ENCODE assay signal across 13 cellular contexts in genomic region chr14:77203611-77204456, GRCh38. TPM values are rescaled to one million over a fixed set of nuclear protein-coding genes. Genes with fewer than 3 reads are reported as not detected.
A peak's percentile ranks its signal among the peaks of the same experiment; 100 is the strongest.
DNase-seq lines count a peak whose midpoint lies in the region; ATAC-seq and TF ChIP-seq lines count a peak whose summit lies in the region.
"Had no signal": no experiment of that assay in that cellular context is flagged by ENCODE, and none has a peak within 500 bp of the region (broad histone marks: within the 10 kb centered on the region; RNA-seq: fewer than 3 reads in every experiment).

No MANE protein-coding gene starts in this region.

- CTCF ChIA-PET in Panc1 (lab: Charles Lee), result no interaction called here

- in situ Hi-C loops in Panc1 (cut with HindIII; ENCODE audit: low pct_unique_long_range_greater_than_20kb, low sequenced_read_pairs), result no loop called here

- no peak overlapping the region for H3K4me3 ChIP-seq in Panc1 (ENCODE audit: low read depth in 2 of 2, low read length in 2 of 2)
- H3K4me3 ChIP-seq: SJSA1, spleen, uterus had no signal

- intact Hi-C loops in Panc1 (cut with micrococcal nuclease; ENCODE audit: unreplicated experiment), result no loop called here

- POLR2A ChIA-PET in Panc1 (lab: Charles Lee), result no interaction called here

- peak; percentile 70 for DNase-seq in NCI-H146 (lab: John Stamatoyannopoulos, UW)
- DNase-seq in Panc1 (ENCODE audit: low read depth, low spot score), result no peak
- peak; percentile 23 for DNase-seq in iris pigment epithelial cell (ENCODE audit: low read depth)
- DNase-seq in activated T-cell treated with anti-CD3 and anti-CD28 coated beads, Interleukin-2, amount 50 U/mL, for 48 hours, result no peak
- no peak for DNase-seq in ureter (ENCODE audit: low spot score)
- DNase-seq: AML-193, islet precursor cell, spleen, uterus had no signal

- ATAC-seq in Panc1, result peak; percentile 59; the same call in 1 of the 2 replicates
- ATAC-seq in HG02759 (IDR thresholded peaks at IDR 0.05; ENCODE audit: unreplicated experiment), result no peak
- no peak for ATAC-seq in GM21717 (IDR thresholded peaks at IDR 0.05; ENCODE audit: unreplicated experiment)

- H3K27ac ChIP-seq in C4-2B (peak overlapping the region; percentile 62), Panc1 (ENCODE audit: low read length) (no peak overlapping the region)
- H3K27ac ChIP-seq: SJSA1, spleen, uterus had no signal

- H3K9me3 ChIP-seq in Panc1 (ENCODE audit: control insufficient read depth, insufficient read depth, low read depth, low read length), result no peaks in the 10 kb centered on the region
- H3K9me3 ChIP-seq: SJSA1, spleen, uterus had no signal

- no peaks in the 10 kb centered on the region for H3K4me1 ChIP-seq in Panc1 (ENCODE audit: control insufficient read depth, insufficient read depth, low read length)
- H3K4me1 ChIP-seq: SJSA1, spleen, uterus had no signal

- TF ChIP-seq CTCF in C4-2B (conservative IDR thresholded peaks at IDR 0.05) (no peak), Panc1 (IDR thresholded peaks at IDR 0.05) (no peak)

- no peaks in the 10 kb centered on the region for H3K36me3 ChIP-seq in Panc1 (ENCODE audit: control insufficient read depth, insufficient read depth, low read length)
- H3K36me3 ChIP-seq: SJSA1, spleen, uterus had no signal

- no TSS peak for BruUV-seq in Panc1 (replicated peaks; lab: Mats Ljungman, UMichigan)

- H3K27me3 ChIP-seq in Panc1 (ENCODE audit: control insufficient read depth, insufficient read depth, low read length), result no peaks in the 10 kb centered on the region
- H3K27me3 ChIP-seq: SJSA1, uterus had no signal

RNA-seq across cellular contexts. Expression of gene TMEM63C, which starts 22.2 kb away (rescaled TPM):
- total RNA-seq in Panc1 (2021; ENCODE audit: unreplicated experiment) (2.4 TPM), ureter (0.55 TPM)
- 4.1 TPM for polyA plus RNA-seq in Panc1 (2012; ENCODE audit: insufficient read length)

Comparison
In these comparisons a context has a peak if more than half of its experiments do, and no peak if none do; other contexts are left out.
1. DNase-seq: peak in NCI-H146 (single experiment) and iris pigment epithelial cell (single experiment); none in Panc1 (single experiment), activated T-cell treated with anti-CD3 and anti-CD28 coated beads, Interleukin-2, amount 50 U/mL, for 48 hours (0 of 2) and ureter (single experiment).